ENCODE assay signal across 13 cellular contexts in genomic region chr18:8750954-8751415, GRCh38. TPM values are rescaled to one million over a fixed set of nuclear protein-coding genes. Genes with fewer than 3 reads are reported as not detected.
A peak's percentile ranks its signal among the peaks of the same experiment; 100 is the strongest.
DNase-seq lines count a peak whose midpoint lies in the region; ATAC-seq and TF ChIP-seq lines count a peak whose summit lies in the region.
"Had no signal": no experiment of that assay in that cellular context is flagged by ENCODE, and none has a peak within 500 bp of the region (broad histone marks: within the 10 kb centered on the region; RNA-seq: fewer than 3 reads in every experiment).

No MANE protein-coding gene starts in this region.

- no peak overlapping the region for H2BK5ac ChIP-seq in neuronal stem cell (ENCODE audit: low read length)

- no peaks in the 10 kb centered on the region for H3K9me3 Mint-ChIP-seq in activated CD4-positive, alpha-beta T cell treated with anti-CD3 and anti-CD28 coated beads, Interleukin-2, amount 10 ng/mL, durations not matched to agents 7 days and 5 days
- H3K9me3 Mint-ChIP-seq: nephron had no signal

- H2BK15ac ChIP-seq in neuronal stem cell (ENCODE audit: low read length) = no peak overlapping the region

- intact Hi-C loops in esophagus muscularis mucosa (cut with DNase I) = loop anchor here (2.0 kb wide), 1 partner anchor 42 kb away; no protein-coding TSS in a partner anchor

- H3K27ac ChIP-seq in esophagus muscularis mucosa (replicated peaks in 1 of 4) (peak overlapping the region; percentile 62 to 84 (median 78)), neuronal stem cell (replicated peaks; ENCODE audit: low read length) (no peak overlapping the region)
- H3K27ac ChIP-seq: HL-60, tibial artery had no signal

- no peak overlapping the region for H3K4ac ChIP-seq in neuronal stem cell (ENCODE audit: low read length)

- H3K36me3 ChIP-seq in esophagus muscularis mucosa (no peaks in the 10 kb centered on the region), neuronal stem cell (replicated peaks in 1 of 2; ENCODE audit: control insufficient read depth in 2 of 2, insufficient read depth in 2 of 2, low read length in 2 of 2) (no peaks in the 10 kb centered on the region)
- H3K36me3 ChIP-seq: tibial artery had no signal

- H3K27me3 Mint-ChIP-seq in activated CD4-positive, alpha-beta T cell treated with anti-CD3 and anti-CD28 coated beads, Interleukin-2, amount 10 ng/mL, durations not matched to agents 7 days and 5 days = no peaks in the 10 kb centered on the region

- no peak overlapping the region for H3K4me2 ChIP-seq in neuronal stem cell (ENCODE audit: insufficient read depth, low read length, poor library complexity, severe bottlenecking)

- H3K36me3 Mint-ChIP-seq in activated CD4-positive, alpha-beta T cell treated with anti-CD3 and anti-CD28 coated beads, Interleukin-2, amount 10 ng/mL, durations not matched to agents 7 days and 5 days (ENCODE audit: low read depth) = no peaks in the 10 kb centered on the region

- TF ChIP-seq POLR2A in esophagus muscularis mucosa (IDR thresholded peaks at IDR 0.05; ENCODE audit: low read depth) = no peak

- no peak for TF ChIP-seq CTCF in esophagus muscularis mucosa (IDR thresholded peaks at IDR 0.05)

- H4K8ac ChIP-seq in neuronal stem cell (ENCODE audit: low read depth, low read length) = no peak overlapping the region

- H3K27ac Mint-ChIP-seq in activated CD4-positive, alpha-beta T cell treated with anti-CD3 and anti-CD28 coated beads, Interleukin-2, amount 10 ng/mL, durations not matched to agents 7 days and 5 days = no peak overlapping the region
- H3K27ac Mint-ChIP-seq: nephron had no signal

- peaks cover 59% of the 10 kb centered on the region for H3K4me1 Mint-ChIP-seq in activated CD4-positive, alpha-beta T cell treated with anti-CD3 and anti-CD28 coated beads, Interleukin-2, amount 10 ng/mL, durations not matched to agents 7 days and 5 days
- H3K4me1 Mint-ChIP-seq: nephron had no signal

- H3K9ac ChIP-seq in neuronal stem cell (ENCODE audit: low read depth, low read length, poor library complexity) = peak overlapping the region; percentile 13

- 35% methylated on average over 8 of the region's 8 CpGs for WGBS in esophagus muscularis mucosa
- no CpG with 5 or more reads among the region's 8 CpGs for WGBS in neuronal stem cell (ENCODE audit: extremely low coverage in 2 of 2, insufficient read length in 2 of 2, insufficient replicate concordance in 1 of 2), 2 donors

- H3K79me1 ChIP-seq in neuronal stem cell (ENCODE audit: low read depth, low read length) = peaks cover 1% of the 10 kb centered on the region

- peak overlapping the region in 3 of 4 donors; percentile 17 to 37 (median 24) for H3K4me3 ChIP-seq in esophagus muscularis mucosa
- H3K4me3 ChIP-seq in neuronal stem cell (ENCODE audit: low read length in 2 of 2) = no peak overlapping the region
- H3K4me3 ChIP-seq: tibial artery had no signal

- POLR2A ChIA-PET in activated CD4-positive, alpha-beta T cell treated with anti-CD3 and anti-CD28 coated beads, Interleukin-2, amount 10 ng/mL, durations not matched to agents 7 days and 5 days (lab: Charles Lee) = no interaction called here

- peak overlapping the region; percentile 62 for H3K23ac ChIP-seq in neuronal stem cell (ENCODE audit: low read depth, low read length, poor library complexity)

- no peak overlapping the region for H3K4me3 Mint-ChIP-seq in activated CD4-positive, alpha-beta T cell treated with anti-CD3 and anti-CD28 coated beads, Interleukin-2, amount 10 ng/mL, durations not matched to agents 7 days and 5 days
- H3K4me3 Mint-ChIP-seq: nephron had no signal

- CTCF ChIA-PET in activated CD4-positive, alpha-beta T cell treated with anti-CD3 and anti-CD28 coated beads, Interleukin-2, amount 10 ng/mL, durations not matched to agents 7 days and 5 days (lab: Charles Lee) = no interaction called here

- no peak overlapping the region for H3K14ac ChIP-seq in neuronal stem cell (ENCODE audit: low read length)

- H3K9me3 ChIP-seq in esophagus muscularis mucosa (no peaks in the 10 kb centered on the region), neuronal stem cell (replicated peaks in 1 of 2; ENCODE audit: control insufficient read depth in 2 of 2, insufficient read depth in 1 of 2, low read depth in 1 of 2, low read length in 2 of 2) (peaks cover 0 to 3% of the 10 kb centered on the region in 2 donors)
- H3K9me3 ChIP-seq: tibial artery had no signal

- TF ChIP-seq EP300 in esophagus muscularis mucosa (IDR thresholded peaks at IDR 0.05) = peak; percentile 45

- peaks cover 0 to 71% (median 54%) of the 10 kb centered on the region in 4 donors for H3K4me1 ChIP-seq in esophagus muscularis mucosa
- peaks cover 0 to 1% of the 10 kb centered on the region in 2 donors for H3K4me1 ChIP-seq in neuronal stem cell (ENCODE audit: control insufficient read depth in 2 of 2, insufficient read depth in 1 of 2, low read depth in 1 of 2, low read length in 2 of 2)
- H3K4me1 ChIP-seq: tibial artery had no signal

- no peak for ATAC-seq in HG02763 (IDR thresholded peaks at IDR 0.05; ENCODE audit: unreplicated experiment)

- no peak overlapping the region for H3K18ac ChIP-seq in neuronal stem cell (ENCODE audit: low read length)

- DNase-seq in AG08396 (ENCODE audit: low spot score) (peak; percentile 71), RPMI7951 (ENCODE audit: low read depth) (peak; percentile 92), esophagus muscularis mucosa (ENCODE audit: extremely low spot score) (peak; percentile 91), neuronal stem cell (ENCODE audit: low spot score) (no peak), NCI-H345 treated with DMSO at 0.1 percent for 48 hours (lab: John Stamatoyannopoulos, UW; ENCODE audit: unreplicated experiment) (no peak), NCI-H187 treated with DMSO at 0.1 percent for 48 hours (lab: John Stamatoyannopoulos, UW) (no peak)
- DNase-seq in activated CD4-positive, alpha-beta T cell treated with anti-CD3 and anti-CD28 coated beads, Interleukin-2, amount 10 ng/mL, durations not matched to agents 7 days and 5 days = no peak
- DNase-seq: NCI-H1436 treated with DMSO at 0.1 percent for 48 hours; stimulated activated CD4-positive, alpha-beta T cell treated with anti-CD3 and anti-CD28 coated beads, Interleukin-4, amount 100 ng/mL, for 4 hours; tibial artery had no signal

- H2BK12ac ChIP-seq in neuronal stem cell (ENCODE audit: low read length) = no peak overlapping the region

- H2AK5ac ChIP-seq in neuronal stem cell (ENCODE audit: low read depth, low read length) = no peak overlapping the region

- no peak overlapping the region for H4K91ac ChIP-seq in neuronal stem cell (ENCODE audit: low read depth, low read length, poor library complexity)

- H3K27me3 ChIP-seq in esophagus muscularis mucosa = no peaks in the 10 kb centered on the region
- H3K27me3 ChIP-seq in neuronal stem cell (ENCODE audit: control insufficient read depth in 3 of 3, insufficient read depth in 3 of 3, low read depth in 1 of 3, low read length in 3 of 3) = no peaks in the 10 kb centered on the region
- H3K27me3 ChIP-seq: tibial artery had no signal

- no peak overlapping the region for H2BK120ac ChIP-seq in neuronal stem cell (ENCODE audit: low read depth, low read length)

- H2AFZ ChIP-seq in neuronal stem cell (ENCODE audit: low read length) = no peak overlapping the region

RNA-seq across cellular contexts. Expression of gene MTCL1, which starts 45.6 kb away (rescaled TPM):
- total RNA-seq in RPMI7951 (2014; rRNA removed; shearing (Covaris generic)) = 7.6 and 9.3 TPM in 2 replicates
- 10 to 100 TPM; 32.3 to 48.0 (median 38.6) TPM for total RNA-seq in esophagus muscularis mucosa
- polyA plus RNA-seq in neuronal stem cell (2013, experiment 1 of 2) = 8.9 TPM
- polyA plus RNA-seq in neuronal stem cell (2013, experiment 2 of 2) = 8.7 TPM
- total RNA-seq in activated CD4-positive, alpha-beta T cell treated with anti-CD3 and anti-CD28 coated beads, Interleukin-2, amount 10 ng/mL, durations not matched to agents 7 days and 5 days = 1 to 10 TPM; 1.7 to 1.8 TPM

Comparison
In these comparisons a context has a peak if more than half of its experiments do, and no peak if none do; other contexts are left out.
1. DNase-seq: peak in AG08396 (single experiment), RPMI7951 (single experiment) and esophagus muscularis mucosa (single experiment); none in neuronal stem cell (single experiment), NCI-H345 treated with DMSO at 0.1 percent for 48 hours (single experiment), activated CD4-positive, alpha-beta T cell treated with anti-CD3 and anti-CD28 coated beads, Interleukin-2, amount 10 ng/mL, durations not matched to agents 7 days and 5 days (single experiment) and NCI-H187 treated with DMSO at 0.1 percent for 48 hours (single experiment).
2. H3K4me3 ChIP-seq: peak in esophagus muscularis mucosa (3 of 4); none in neuronal stem cell (0 of 2).